7 cellular contexts compared by ENCODE assay signal in the genomic region with DNA sequence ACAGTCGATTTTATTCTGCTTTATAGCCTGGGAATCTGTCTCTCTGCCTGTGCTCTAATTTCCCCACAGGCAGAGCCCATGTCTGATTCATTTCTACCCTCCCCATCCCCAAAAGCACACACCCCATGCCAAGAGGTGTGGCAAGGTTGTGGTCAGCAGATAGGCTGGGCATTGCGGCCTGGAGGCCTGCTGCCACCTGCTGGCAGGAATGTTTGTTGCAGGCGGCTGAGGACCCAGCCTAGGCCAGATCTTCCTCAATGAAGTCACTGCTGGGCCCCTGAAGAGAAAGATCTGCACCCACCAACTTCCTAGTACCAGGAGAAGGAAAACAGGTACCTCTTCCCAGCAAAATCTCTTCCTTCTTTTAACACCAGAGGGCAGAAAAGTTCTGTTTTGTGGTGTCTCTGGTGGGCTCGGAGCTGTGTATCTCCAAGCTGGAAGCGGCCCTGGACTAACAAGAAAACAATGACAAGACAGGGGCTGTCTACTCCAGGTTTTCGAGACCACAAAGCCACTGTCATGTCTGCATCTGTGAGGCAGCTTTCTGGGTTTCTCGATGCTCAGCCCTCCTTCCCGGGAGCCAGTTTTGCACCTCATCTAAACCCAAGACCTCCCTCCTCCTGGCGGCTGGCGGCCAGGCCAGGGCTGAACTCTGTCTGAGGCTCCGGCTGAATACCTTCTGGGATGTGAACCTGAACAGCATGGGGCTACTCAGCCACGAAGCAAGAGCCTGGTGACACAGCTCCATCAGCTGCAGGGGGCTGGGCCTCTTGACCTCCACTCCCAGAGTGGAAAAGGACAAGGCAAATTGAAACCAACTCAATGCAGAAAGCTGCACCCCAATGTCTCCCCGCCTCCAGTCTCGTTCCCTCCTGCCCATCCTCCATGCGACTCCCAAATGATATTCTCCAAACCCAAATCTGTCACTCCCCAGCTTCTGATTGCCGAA. TPM values are rescaled to one million over a fixed set of nuclear protein-coding genes. Genes with fewer than 3 reads are reported as not detected.
A peak's percentile ranks its signal among the peaks of the same experiment; 100 is the strongest.
DNase-seq lines count a peak whose midpoint lies in the region; ATAC-seq and TF ChIP-seq lines count a peak whose summit lies in the region.

No MANE protein-coding gene starts in this region.

- intact Hi-C loops in activated naive CD4-positive, alpha-beta T cell treated with anti-CD3 and anti-CD28 coated beads for 36 hours (cut with micrococcal nuclease): loop anchor here (1.0 to 10.0 kb wide), 5 partner anchors 254 to 1137 kb away; no protein-coding TSS in a partner anchor

- TF ChIP-seq CTCF in GM12864 (IDR thresholded peaks at IDR 0.05; ENCODE audit: low read depth, low read length, missing control alignments): peak; percentile 91

- DNase-seq in GM12864 (ENCODE audit: low read depth): no peak
- peak; percentile 94 for DNase-seq in RPMI7951 (ENCODE audit: low read depth)
- peak; percentile 70 for DNase-seq in activated naive CD4-positive, alpha-beta T cell treated with anti-CD3 and anti-CD28 coated beads for 36 hours
- DNase-seq in glomerular visceral epithelial cell (ENCODE audit: extremely low spot score): peak; percentile 98
- DNase-seq in occipital lobe (lab: John Stamatoyannopoulos, UW): peak; percentile 70
- no peak for DNase-seq in NCI-H1105 treated with DMSO at 0.1 percent for 48 hours (lab: John Stamatoyannopoulos, UW)

- no peaks in the 10 kb centered on the region for H3K27me3 Mint-ChIP-seq in activated naive CD4-positive, alpha-beta T cell treated with anti-CD3 and anti-CD28 coated beads for 36 hours (ENCODE audit: low read depth)

- H3K9me3 Mint-ChIP-seq in activated naive CD4-positive, alpha-beta T cell treated with anti-CD3 and anti-CD28 coated beads for 36 hours: no peaks in the 10 kb centered on the region

- H3K4me3 Mint-ChIP-seq in activated naive CD4-positive, alpha-beta T cell treated with anti-CD3 and anti-CD28 coated beads for 36 hours: no peak overlapping the region

- CTCF ChIA-PET in activated naive CD4-positive, alpha-beta T cell treated with anti-CD3 and anti-CD28 coated beads for 36 hours (lab: Charles Lee): interaction anchor here (0.6 to 4.2 kb wide), 7 partner anchors 10 to 475 kb away, joined by 3 to 30 read pairs (median 5); partner anchors contain the start of gene GALNT12

- H3K4me1 Mint-ChIP-seq in activated naive CD4-positive, alpha-beta T cell treated with anti-CD3 and anti-CD28 coated beads for 36 hours (ENCODE audit: low read depth): peaks cover 30% of the 10 kb centered on the region

- H3K36me3 Mint-ChIP-seq in activated naive CD4-positive, alpha-beta T cell treated with anti-CD3 and anti-CD28 coated beads for 36 hours (ENCODE audit: low read depth): peaks cover 11% of the 10 kb centered on the region

- ATAC-seq in HG02870 (IDR thresholded peaks at IDR 0.05; ENCODE audit: unreplicated experiment): peak; percentile 55

- no peak overlapping the region for H3K4me3 ChIP-seq in GM12864 (ENCODE audit: low read depth, low read length)

- H3K27ac Mint-ChIP-seq in activated naive CD4-positive, alpha-beta T cell treated with anti-CD3 and anti-CD28 coated beads for 36 hours: no peak overlapping the region

RNA-seq across cellular contexts. Expression of gene ANKS6, which starts 4.9 kb away (rescaled TPM):
- total RNA-seq in RPMI7951 (2014; rRNA removed; shearing (Covaris generic)): 8.1 and 8.9 TPM in 2 replicates
- 10 to 100 TPM; 14.6 to 15.0 TPM for total RNA-seq in activated naive CD4-positive, alpha-beta T cell treated with anti-CD3 and anti-CD28 coated beads for 36 hours
- 3.9 TPM for total RNA-seq in occipital lobe

RNA-seq across cellular contexts. Expression of gene GALNT12, which starts 16.0 kb away (rescaled TPM):
- 3.2 and 4.6 TPM in 2 replicates for total RNA-seq in RPMI7951 (2014; rRNA removed; shearing (Covaris generic))
- total RNA-seq in activated naive CD4-positive, alpha-beta T cell treated with anti-CD3 and anti-CD28 coated beads for 36 hours: 10 to 100 TPM; 12.9 to 13.5 TPM
- 1.2 TPM for total RNA-seq in occipital lobe

Comparison
In these comparisons a context has a peak if more than half of its experiments do, and no peak if none do; other contexts are left out.
1. DNase-seq: peak in RPMI7951 (single experiment), activated naive CD4-positive, alpha-beta T cell treated with anti-CD3 and anti-CD28 coated beads for 36 hours (single experiment), glomerular visceral epithelial cell (single experiment) and occipital lobe (single experiment); none in GM12864 (single experiment) and NCI-H1105 treated with DMSO at 0.1 percent for 48 hours (single experiment).